In the genomic region with DNA sequence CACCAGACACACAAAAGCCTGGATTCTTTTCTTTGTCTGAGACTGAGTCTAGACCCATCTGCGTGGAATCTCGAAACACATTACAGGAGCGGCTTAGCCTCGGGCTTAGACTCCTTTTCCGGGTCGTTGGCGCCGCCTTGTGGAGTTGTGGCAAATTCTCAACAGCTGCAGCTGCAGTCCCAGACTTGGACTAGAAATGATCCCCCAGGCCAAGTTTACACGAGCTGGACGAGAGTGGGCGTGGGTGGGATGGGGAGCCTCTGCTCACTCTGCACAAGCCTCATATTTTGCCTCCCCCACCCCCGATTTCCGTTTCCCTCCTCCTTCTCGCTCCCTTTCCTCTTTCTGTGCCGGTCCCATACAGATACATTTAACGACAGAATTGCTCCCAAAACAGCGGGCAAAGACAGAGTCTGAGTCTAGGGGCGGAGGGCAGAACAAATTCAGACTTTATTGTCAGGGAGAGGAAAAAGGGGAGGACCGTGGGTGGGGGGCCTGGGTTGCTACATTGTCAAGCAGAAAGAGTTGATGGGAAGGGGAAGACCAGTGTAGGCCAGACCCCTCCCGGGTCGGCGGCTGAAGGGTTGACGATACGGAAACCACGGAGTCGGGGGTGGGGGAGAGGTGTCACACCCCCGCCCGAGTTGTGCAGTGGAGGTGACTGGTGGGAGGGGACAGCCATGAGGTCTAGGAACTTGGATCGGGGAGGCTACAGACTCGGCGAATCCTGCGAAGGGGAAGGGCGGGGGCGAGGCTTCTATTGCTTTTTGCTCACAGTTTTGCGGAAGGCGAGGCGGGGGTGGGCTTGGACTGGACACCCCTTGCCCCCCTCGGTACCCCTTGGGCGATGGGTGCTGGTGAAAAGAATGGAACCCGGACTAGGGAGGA, we compare ENCODE assay signal across 8 cellular contexts.
A peak's percentile ranks its signal among the peaks of the same experiment; 100 is the strongest.
DNase-seq lines count a peak whose midpoint lies in the region; ATAC-seq and TF ChIP-seq lines count a peak whose summit lies in the region.

No MANE protein-coding gene starts in this region.

- TF ChIP-seq CTCF in 22Rv1 (IDR thresholded peaks at IDR 0.05) = peak; percentile 98

- DNase-seq in NCI-H2227 treated with DMSO at 0.1 percent for 48 hours (lab: John Stamatoyannopoulos, UW) = peak; percentile 49
- peak; percentile 80 for DNase-seq in activated CD4-positive, CD25-positive, alpha-beta regulatory T cell treated with anti-CD3 and anti-CD28 coated beads, Interleukin-2, amount 50 U/mL, for 16 hours (ENCODE audit: low read depth, low spot score)
- DNase-seq in central memory CD4-positive, alpha-beta T cell = peak; percentile 76
- DNase-seq in kidney tubule cell (ENCODE audit: low spot score) = peak; percentile 83
- peak; percentile 70 to 88 for DNase-seq in stimulated activated CD4-positive, alpha-beta T cell treated with anti-CD3 and anti-CD28 coated beads, Interleukin-1b, Interleukin-23, amount 100 ng/mL, for 1 hour (ENCODE audit: low read depth in 2 of 2)

- ATAC-seq in GM18505 (IDR thresholded peaks at IDR 0.05; ENCODE audit: unreplicated experiment) (peak; percentile 60), HG03108 (IDR thresholded peaks at IDR 0.05; ENCODE audit: unreplicated experiment) (peak; percentile 57)

- peak overlapping the region; percentile 77 for H3K27ac ChIP-seq in 22Rv1

- TF ChIP-seq POLR2A in GM18505 (IDR thresholded peaks at IDR 0.05; ENCODE audit: borderline replicate concordance, extremely low read depth, insufficient read depth, insufficient read length) = peak; percentile 19

Comparison
In these comparisons a context has a peak if more than half of its experiments do, and no peak if none do; other contexts are left out.
1. Peak in every context shown above with its lines: DNase-seq, ATAC-seq and H3K27ac ChIP-seq.